ENCODE assay signal across 8 cellular contexts in genomic region chr14:104681689-104682074, GRCh38. TPM values are rescaled to one million over a fixed set of nuclear protein-coding genes. Genes with fewer than 3 reads are reported as not detected.
DNase-seq lines count a peak whose midpoint lies in the region; FAIRE-seq and TF ChIP-seq lines count a peak whose summit lies in the region.

No MANE protein-coding gene starts in this region.

- peak overlapping the region; percentile 75 for H3K4me2 ChIP-seq in fibroblast of lung (ENCODE audit: extremely low read depth, insufficient read depth, low read length)

- no peaks in the 10 kb centered on the region for H3K27me3 ChIP-seq in fibroblast of lung (ENCODE audit: control insufficient read depth, insufficient read depth, low read length)
- H3K27me3 ChIP-seq in muscle layer of colon (ENCODE audit: control insufficient read depth in 1 of 2, insufficient read depth in 2 of 2, low read length in 2 of 2): no peaks in the 10 kb centered on the region

- TF ChIP-seq CTCF in C4-2B (conservative IDR thresholded peaks at IDR 0.05): no peak
- peak in 1 of 2 donors; percentile 1 for TF ChIP-seq CTCF in fibroblast of lung (conservative IDR thresholded peaks at IDR 0.05 in 1 of 2, IDR thresholded peaks at IDR 0.05 in 1 of 2; ENCODE audit: low read depth in 1 of 2, low read length in 2 of 2)

- H3K4me1 ChIP-seq in fibroblast of lung (ENCODE audit: control insufficient read depth, extremely low read depth, insufficient read depth, low read length) (peaks cover 40% of the 10 kb centered on the region), muscle layer of colon (ENCODE audit: insufficient read depth, low read length) (peaks cover 47% of the 10 kb centered on the region)

- H3K27ac ChIP-seq in C4-2B (peak overlapping the region; percentile 11; the same call in 1 of the 2 replicates), fibroblast of lung (ENCODE audit: insufficient read depth, low read length) (peak overlapping the region; percentile 96), muscle layer of colon (ENCODE audit: low read depth, low read length) (peak overlapping the region; percentile 78)

- H3K9me3 ChIP-seq in fibroblast of lung (ENCODE audit: control insufficient read depth, insufficient read depth, low read depth, low read length) (no peaks in the 10 kb centered on the region), muscle layer of colon (ENCODE audit: low read length) (no peaks in the 10 kb centered on the region)

- H3K79me2 ChIP-seq in fibroblast of lung (ENCODE audit: control insufficient read depth, insufficient read depth, low read length): no peaks in the 10 kb centered on the region

- peak overlapping the region; percentile 25 to 54 (median 36) for H3K4me3 ChIP-seq in fibroblast of lung (replicated peaks in 1 of 4; ENCODE audit: control extremely low read depth in 1 of 4, insufficient read depth in 1 of 4, low read depth in 3 of 4, low read length in 4 of 4)
- H3K4me3 ChIP-seq in muscle layer of colon (ENCODE audit: low read depth in 1 of 2, low read length in 2 of 2): peak overlapping the region; percentile 20 to 50

- H3K36me3 ChIP-seq in fibroblast of lung (ENCODE audit: control insufficient read depth, insufficient read depth, low read length) (no peaks in the 10 kb centered on the region), muscle layer of colon (ENCODE audit: insufficient read depth, low read length) (no peaks in the 10 kb centered on the region)

- DNase-seq in RCC 7860 (ENCODE audit: low spot score) (peak; percentile 65), fibroblast of lung (ENCODE audit: low read depth in 2 of 2) (peak; percentile 81 to 86), activated gamma-delta T cell (lab: John Stamatoyannopoulos, UW) (no peak), NCI-H524 treated with DMSO at 0.1 percent for 48 hours (lab: John Stamatoyannopoulos, UW) (no peak)
- DNase-seq in activated CD4-positive, alpha-beta T cell treated with anti-CD3 and anti-CD28 coated beads for 4 hours: no peak
- DNase-seq in activated CD8-positive, alpha-beta memory T cell treated with anti-CD3 and anti-CD28 coated beads, Interleukin-2, amount 50 U/mL, for 4 hours: no peak

- H4K20me1 ChIP-seq in fibroblast of lung (ENCODE audit: control insufficient read depth, extremely low read depth, insufficient read depth, low read length): no peaks in the 10 kb centered on the region

- FAIRE-seq in RCC 7860 (lab: Jason Lieb, UNC): peak; percentile 11

- peak overlapping the region; percentile 55 for H2AFZ ChIP-seq in fibroblast of lung (ENCODE audit: low read length)

- H3K9ac ChIP-seq in fibroblast of lung (ENCODE audit: insufficient read depth, low read length) (peak overlapping the region; percentile 55), muscle layer of colon (ENCODE audit: low read length) (no peak overlapping the region)

RNA-seq across cellular contexts. Expression of gene INF2, which starts 7.7 kb away (rescaled TPM):
- total RNA-seq in fibroblast of lung: 23.9 and 50.9 TPM in 2 replicates
- polyA plus RNA-seq in fibroblast of lung: 19.8 and 32.3 TPM in 2 replicates
- 51.0 and 84.7 TPM in 2 replicates for polyA plus RNA-seq in fibroblast of lung (2012)
- polyA minus RNA-seq in fibroblast of lung (ENCODE audit: low replicate concordance): 42.6 and 56.9 TPM in 2 replicates

RNA-seq across cellular contexts. Expression of gene ADSS1, which starts 42.3 kb away (rescaled TPM):
- total RNA-seq in fibroblast of lung: 2.3 and 3.5 TPM in 2 replicates
- 1.3 and 2.2 TPM in 2 replicates for polyA plus RNA-seq in fibroblast of lung
- polyA plus RNA-seq in fibroblast of lung (2012): 2.3 and 2.7 TPM in 2 replicates
- 0.15 TPM in 1 of 2 replicates, not detected in the other for polyA minus RNA-seq in fibroblast of lung (ENCODE audit: low replicate concordance)

Comparison
In these comparisons a context has a peak if more than half of its experiments do, and no peak if none do; other contexts are left out.
1. H3K27ac ChIP-seq: peak in every context shown above with its lines; median percentile 96 in fibroblast of lung; 78 in muscle layer of colon; 11 in C4-2B.
2. DNase-seq: peak in RCC 7860 (single experiment) and fibroblast of lung (2 of 2); none in activated gamma-delta T cell (single experiment), activated CD4-positive, alpha-beta T cell treated with anti-CD3 and anti-CD28 coated beads for 4 hours (0 of 2), NCI-H524 treated with DMSO at 0.1 percent for 48 hours (single experiment) and activated CD8-positive, alpha-beta memory T cell treated with anti-CD3 and anti-CD28 coated beads, Interleukin-2, amount 50 U/mL, for 4 hours (single experiment).